12 cellular contexts compared by ENCODE assay signal in the genomic region with DNA sequence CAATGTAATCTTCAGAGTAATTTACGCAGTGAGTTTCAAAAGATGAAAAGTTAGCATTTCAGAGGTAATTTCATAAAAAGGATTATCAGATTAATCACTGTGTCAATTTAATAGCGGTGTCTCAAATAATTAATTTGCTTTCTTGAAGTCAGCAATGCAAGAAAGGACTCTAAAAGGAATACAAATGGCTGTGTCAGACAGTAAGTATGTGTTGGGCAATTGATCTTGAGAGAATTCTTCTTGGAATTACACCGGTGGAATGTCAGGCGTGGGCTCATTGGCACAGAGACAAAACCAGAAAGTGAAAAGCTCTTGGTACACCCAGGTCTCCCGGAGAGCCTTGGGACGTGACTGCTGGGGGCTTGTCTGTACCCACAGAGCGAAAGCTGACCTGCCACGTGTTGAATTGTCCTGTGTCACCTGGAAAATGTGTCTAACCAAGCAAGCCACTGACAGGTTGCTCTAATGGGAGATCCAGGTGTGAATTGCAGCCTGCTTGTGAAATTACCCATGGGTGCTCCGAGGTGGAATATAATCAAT.
A peak's percentile ranks its signal among the peaks of the same experiment; 100 is the strongest.
DNase-seq lines count a peak whose midpoint lies in the region; ATAC-seq, FAIRE-seq and TF ChIP-seq lines count a peak whose summit lies in the region.
"Had no signal": no experiment of that assay in that cellular context is flagged by ENCODE, and none has a peak within 500 bp of the region (broad histone marks: within the 10 kb centered on the region; RNA-seq: fewer than 3 reads in every experiment).

No MANE protein-coding gene starts in this region.

- ATAC-seq in SK-N-SH treated with all-trans-retinoic acid at 6 μM for 48 hours = peak; percentile 59

- FAIRE-seq in small intestine (lab: Jason Lieb, UNC) = no peak

- H3K27ac ChIP-seq in small intestine (ENCODE audit: low read depth in 1 of 2, low read length in 1 of 2) = peak overlapping the region in 1 of 2 donors; percentile 82
- H3K27ac ChIP-seq: 22Rv1 had no signal

- no peak overlapping the region for H3K4me3 ChIP-seq in foreskin fibroblast (ENCODE audit: low read depth in 1 of 2, low read length in 2 of 2)
- H3K4me3 ChIP-seq in small intestine (ENCODE audit: low read depth in 1 of 2, low read length in 2 of 2) = no peak overlapping the region

- H3K9me3 Mint-ChIP-seq in activated T-cell treated with anti-CD3 and anti-CD28 coated beads, Interleukin-2, amount 50 U/mL, for 24 hours = no peaks in the 10 kb centered on the region

- H3K4me3 Mint-ChIP-seq in activated T-cell treated with anti-CD3 and anti-CD28 coated beads, Interleukin-2, amount 50 U/mL, for 24 hours = no peak overlapping the region

- WGBS in small intestine, 3 donors = 12 to 56% (median 39%) methylated on average over 9 of the region's 9 CpGs

- no peaks in the 10 kb centered on the region for H3K27me3 ChIP-seq in small intestine (ENCODE audit: control insufficient read depth in 2 of 2, insufficient read depth in 2 of 2, low read length in 2 of 2)

- peaks cover 0 to 5% of the 10 kb centered on the region in 2 donors for H3K4me1 ChIP-seq in small intestine (ENCODE audit: control insufficient read depth in 2 of 2, insufficient read depth in 1 of 2, low read depth in 1 of 2, low read length in 1 of 2)

- no peak for TF ChIP-seq CTCF in foreskin fibroblast (IDR thresholded peaks at IDR 0.05; ENCODE audit: low read depth, low read length)

- H3K27me3 Mint-ChIP-seq in activated T-cell treated with anti-CD3 and anti-CD28 coated beads, Interleukin-2, amount 50 U/mL, for 24 hours = peaks cover 16% of the 10 kb centered on the region

- peaks cover 2% of the 10 kb centered on the region for H3K36me3 Mint-ChIP-seq in activated T-cell treated with anti-CD3 and anti-CD28 coated beads, Interleukin-2, amount 50 U/mL, for 24 hours (ENCODE audit: low read depth)

- H3K36me3 ChIP-seq in small intestine (ENCODE audit: control insufficient read depth in 2 of 2, insufficient read depth in 2 of 2, low read length in 2 of 2) = no peaks in the 10 kb centered on the region

- H3K9me3 ChIP-seq in small intestine (ENCODE audit: control insufficient read depth, low read depth) = no peaks in the 10 kb centered on the region

- peaks cover 14% of the 10 kb centered on the region for H3K4me1 Mint-ChIP-seq in activated T-cell treated with anti-CD3 and anti-CD28 coated beads, Interleukin-2, amount 50 U/mL, for 24 hours (ENCODE audit: low read depth)

- no peak overlapping the region for H3K27ac Mint-ChIP-seq in activated T-cell treated with anti-CD3 and anti-CD28 coated beads, Interleukin-2, amount 50 U/mL, for 24 hours

- DNase-seq in DMS79 treated with DMSO at 0.1 percent for 48 hours (lab: John Stamatoyannopoulos, UW) = peak; percentile 35
- DNase-seq in DMS79 (lab: John Stamatoyannopoulos, UW) = no peak
- DNase-seq in foreskin fibroblast = peak; percentile 36 to 82
- peak; percentile 60 for DNase-seq in small intestine
- DNase-seq in NCI-H345 treated with DMSO at 0.1 percent for 48 hours (lab: John Stamatoyannopoulos, UW; ENCODE audit: unreplicated experiment) = no peak
- no peak for DNase-seq in activated T-cell treated with anti-CD3 and anti-CD28 coated beads, Interleukin-2, amount 50 U/mL, for 24 hours
- no peak for DNase-seq in Ammon's horn (ENCODE audit: low spot score)
- DNase-seq: activated CD4-positive, alpha-beta T cell treated with anti-CD3 and anti-CD28 coated beads for 48 hours; foreskin melanocyte; stimulated activated CD4-positive, alpha-beta T cell treated with anti-CD3 and anti-CD28 coated beads, Interleukin-4, amount 100 ng/mL, for 24 hours had no signal

TF ChIP-seq in SK-N-SH treated with all-trans-retinoic acid at 6 μM for 48 hours, 23 proteins besides CTCF, POLR2A, EP300 and RAD21:
- no peak for TF ChIP-seq SNAI2 (CRISPR knock-in tag; IDR thresholded peaks at IDR 0.05)
- TF ChIP-seq, protein P1, sequence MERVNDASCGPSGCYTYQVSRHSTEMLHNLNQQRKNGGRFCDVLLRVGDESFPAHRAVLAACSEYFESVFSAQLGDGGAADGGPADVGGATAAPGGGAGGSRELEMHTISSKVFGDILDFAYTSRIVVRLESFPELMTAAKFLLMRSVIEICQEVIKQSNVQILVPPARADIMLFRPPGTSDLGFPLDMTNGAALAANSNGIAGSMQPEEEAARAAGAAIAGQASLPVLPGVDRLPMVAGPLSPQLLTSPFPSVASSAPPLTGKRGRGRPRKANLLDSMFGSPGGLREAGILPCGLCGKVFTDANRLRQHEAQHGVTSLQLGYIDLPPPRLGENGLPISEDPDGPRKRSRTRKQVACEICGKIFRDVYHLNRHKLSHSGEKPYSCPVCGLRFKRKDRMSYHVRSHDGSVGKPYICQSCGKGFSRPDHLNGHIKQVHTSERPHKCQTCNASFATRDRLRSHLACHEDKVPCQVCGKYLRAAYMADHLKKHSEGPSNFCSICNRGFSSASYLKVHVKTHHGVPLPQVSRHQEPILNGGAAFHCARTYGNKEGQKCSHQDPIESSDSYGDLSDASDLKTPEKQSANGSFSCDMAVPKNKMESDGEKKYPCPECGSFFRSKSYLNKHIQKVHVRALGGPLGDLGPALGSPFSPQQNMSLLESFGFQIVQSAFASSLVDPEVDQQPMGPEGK (CRISPR knock-in tag; IDR thresholded peaks at IDR 0.05; ENCODE audit: borderline replicate concordance) = peak; percentile 60; the same call in 1 of the 2 replicates
- 0 out of 2 replicates have a peak, but pooled peaks have one; percentile 30 for TF ChIP-seq TOX (CRISPR knock-in tag; IDR thresholded peaks at IDR 0.05; ENCODE audit: borderline replicate concordance)
- no peak for TF ChIP-seq ZNF8 (CRISPR knock-in tag; IDR thresholded peaks at IDR 0.05)
- no peak for TF ChIP-seq CSDC2 (CRISPR knock-in tag; IDR thresholded peaks at IDR 0.05)
- no peak for TF ChIP-seq OSR1 (CRISPR knock-in tag; IDR thresholded peaks at IDR 0.05)
- TF ChIP-seq TCF4 (CRISPR knock-in tag; IDR thresholded peaks at IDR 0.05; ENCODE audit: borderline replicate concordance) = no peak
- peak; percentile 99 for TF ChIP-seq ISL1 (CRISPR knock-in tag; IDR thresholded peaks at IDR 0.05)
- TF ChIP-seq POU6F1 (CRISPR knock-in tag; IDR thresholded peaks at IDR 0.05; ENCODE audit: borderline replicate concordance, low read depth) = peak; percentile 98
- TF ChIP-seq CREB5 (CRISPR knock-in tag; IDR thresholded peaks at IDR 0.05; ENCODE audit: low read depth) = 0 out of 2 replicates have a peak, but pooled peaks have one; percentile 49
- peak; percentile 92 for TF ChIP-seq ZC3H10 (CRISPR knock-in tag; IDR thresholded peaks at IDR 0.05)
- TF ChIP-seq CSRNP3 (CRISPR knock-in tag; IDR thresholded peaks at IDR 0.05) = no peak
- TF ChIP-seq BACH2 (CRISPR knock-in tag; IDR thresholded peaks at IDR 0.05; ENCODE audit: borderline replicate concordance) = no peak
- no peak for TF ChIP-seq PPARA (CRISPR knock-in tag; IDR thresholded peaks at IDR 0.05; ENCODE audit: borderline replicate concordance)
- no peak for TF ChIP-seq RARB (CRISPR knock-in tag; IDR thresholded peaks at IDR 0.05)
- no peak for TF ChIP-seq GLIS3 (CRISPR knock-in tag; IDR thresholded peaks at IDR 0.05)
- no peak for TF ChIP-seq ZFP3 (CRISPR knock-in tag; IDR thresholded peaks at IDR 0.05)
TF ChIP-seq in SK-N-SH treated with all-trans-retinoic acid at 6 μM for 48 hours: peak in this region for 6.

Comparison
In these comparisons a context has a peak if more than half of its experiments do, and no peak if none do; other contexts are left out.
1. DNase-seq: peak in DMS79 treated with DMSO at 0.1 percent for 48 hours (single experiment), foreskin fibroblast (2 of 2) and small intestine (single experiment); none in DMS79 (single experiment), NCI-H345 treated with DMSO at 0.1 percent for 48 hours (single experiment), activated T-cell treated with anti-CD3 and anti-CD28 coated beads, Interleukin-2, amount 50 U/mL, for 24 hours (single experiment) and Ammon's horn (single experiment).